ENCODE assay signal across 8 cellular contexts in genomic region chr6:37433657-37434271, GRCh38. TPM values are rescaled to one million over a fixed set of nuclear protein-coding genes. Genes with fewer than 3 reads are reported as not detected.
DNase-seq lines count a peak whose midpoint lies in the region; ATAC-seq and TF ChIP-seq lines count a peak whose summit lies in the region.

No MANE protein-coding gene starts in this region.

- H3K36me3 ChIP-seq in OCI-LY1 (ENCODE audit: insufficient read depth, low read length) (peaks cover 26% of the 10 kb centered on the region), hepatocyte (replicated peaks; ENCODE audit: insufficient read depth, low read depth) (no peaks in the 10 kb centered on the region), smooth muscle cell (ENCODE audit: low read depth) (no peaks in the 10 kb centered on the region)

- peak; percentile 40 for DNase-seq in NCI-H510A treated with DMSO at 0.1 percent for 48 hours (lab: John Stamatoyannopoulos, UW)
- no peak for DNase-seq in NCI-H510A (lab: John Stamatoyannopoulos, UW)
- peak; percentile 47 for DNase-seq in activated naive CD4-positive, alpha-beta T cell treated with anti-CD3 and anti-CD28 coated beads, Interleukin-2, amount 50 U/mL, for 16 hours
- peak; percentile 15 for DNase-seq in hepatocyte (ENCODE audit: low spot score)
- DNase-seq in smooth muscle cell (lab: John Stamatoyannopoulos, UW; ENCODE audit: unreplicated experiment), result no peak
- no peak for DNase-seq in NCI-H2081 (lab: John Stamatoyannopoulos, UW)

- no peaks in the 10 kb centered on the region for H3K9me3 ChIP-seq in OCI-LY1 (ENCODE audit: low read length)
- H3K9me3 ChIP-seq in hepatocyte (ENCODE audit: low read depth), result no peaks in the 10 kb centered on the region
- H3K9me3 ChIP-seq in smooth muscle cell (replicated peaks; ENCODE audit: low read depth), result no peaks in the 10 kb centered on the region

- H3K4me2 ChIP-seq in OCI-LY1 (ENCODE audit: low read length) (peak overlapping the region; percentile 76), hepatocyte (peak overlapping the region; percentile 94), smooth muscle cell (peak overlapping the region; percentile 95)

- H3K4me3 ChIP-seq in OCI-LY1 (ENCODE audit: low read depth, low read length, poor library complexity, severe bottlenecking) (peak overlapping the region; percentile 88), hepatocyte (peak overlapping the region; percentile 56), smooth muscle cell (peak overlapping the region; percentile 83)

- H3K4me1 ChIP-seq in OCI-LY1 (ENCODE audit: insufficient read depth, low read length, severe bottlenecking) (peaks cover 31% of the 10 kb centered on the region), hepatocyte (ENCODE audit: insufficient read depth) (peaks cover 6% of the 10 kb centered on the region), smooth muscle cell (ENCODE audit: low read depth) (no peaks in the 10 kb centered on the region)

- TF ChIP-seq CTCF in OCI-LY1 (IDR thresholded peaks at IDR 0.05; ENCODE audit: low read length) (no peak), hepatocyte (IDR thresholded peaks at IDR 0.05; ENCODE audit: poor library complexity) (no peak), smooth muscle cell (IDR thresholded peaks at IDR 0.05; ENCODE audit: borderline replicate concordance, insufficient read depth, poor library complexity, severe bottlenecking) (no peak)

- no peaks in the 10 kb centered on the region for H3K79me2 ChIP-seq in OCI-LY1 (ENCODE audit: insufficient read depth, low read length)
- peaks cover 27% of the 10 kb centered on the region for H3K79me2 ChIP-seq in hepatocyte
- peaks cover 15% of the 10 kb centered on the region for H3K79me2 ChIP-seq in smooth muscle cell (ENCODE audit: low read depth)

- H3K9ac ChIP-seq in OCI-LY1 (ENCODE audit: low read length), result peak overlapping the region; percentile 90
- peak overlapping the region; percentile 87 for H3K9ac ChIP-seq in smooth muscle cell (ENCODE audit: low read depth)

- no peak overlapping the region for H2AFZ ChIP-seq in OCI-LY1 (ENCODE audit: low read length)
- peak overlapping the region; percentile 64 for H2AFZ ChIP-seq in hepatocyte
- H2AFZ ChIP-seq in smooth muscle cell (ENCODE audit: low read depth), result peak overlapping the region; percentile 94

- peak; percentile 41 for ATAC-seq in HG02870 (IDR thresholded peaks at IDR 0.05; ENCODE audit: unreplicated experiment)

- H3K27me3 ChIP-seq in OCI-LY1 (ENCODE audit: insufficient read depth, low read length) (no peaks in the 10 kb centered on the region), hepatocyte (no peaks in the 10 kb centered on the region), smooth muscle cell (ENCODE audit: low read depth) (no peaks in the 10 kb centered on the region)

- H4K20me1 ChIP-seq in OCI-LY1 (ENCODE audit: insufficient read depth, low read length) (no peaks in the 10 kb centered on the region), hepatocyte (ENCODE audit: insufficient read depth, poor library complexity, severe bottlenecking) (no peaks in the 10 kb centered on the region), smooth muscle cell (ENCODE audit: low read depth) (no peaks in the 10 kb centered on the region)

- WGBS in hepatocyte (ENCODE audit: low lambda C conversion rate, missing lambda C conversion rate), result 11% methylated on average over 13 of the region's 13 CpGs
- WGBS in smooth muscle cell (ENCODE audit: low lambda C conversion rate), result 16% methylated on average over 13 of the region's 13 CpGs

- H3K27ac ChIP-seq in OCI-LY1 (ENCODE audit: low read depth, low read length, poor library complexity, severe bottlenecking) (peak overlapping the region; percentile 62), hepatocyte (peak overlapping the region; percentile 85), smooth muscle cell (ENCODE audit: low read depth) (peak overlapping the region; percentile 63)

- no peaks in the 10 kb centered on the region for H3F3A ChIP-seq in OCI-LY1 (ENCODE audit: insufficient read depth, low read length)
- no peaks in the 10 kb centered on the region for H3F3A ChIP-seq in smooth muscle cell (ENCODE audit: low read depth)

- no peaks in the 10 kb centered on the region for H3K9me2 ChIP-seq in OCI-LY1 (ENCODE audit: low read depth, low read length)
- no peaks in the 10 kb centered on the region for H3K9me2 ChIP-seq in hepatocyte (replicated peaks; ENCODE audit: insufficient read depth)

RNA-seq across cellular contexts. Expression of gene CMTR1, which starts 0.7 kb away (rescaled TPM):
- total RNA-seq in hepatocyte (22.6 and 34.4 TPM in 2 replicates), smooth muscle cell (20.0 and 21.1 TPM in 2 replicates)
- polyA plus RNA-seq in hepatocyte (22.5 and 22.6 TPM in 2 replicates), smooth muscle cell (16.2 and 19.3 TPM in 2 replicates)

Comparison
In these comparisons a context has a peak if more than half of its experiments do, and no peak if none do; other contexts are left out.
1. DNase-seq: peak in NCI-H510A treated with DMSO at 0.1 percent for 48 hours (single experiment), activated naive CD4-positive, alpha-beta T cell treated with anti-CD3 and anti-CD28 coated beads, Interleukin-2, amount 50 U/mL, for 16 hours (single experiment) and hepatocyte (single experiment); none in NCI-H510A (single experiment), smooth muscle cell (single experiment) and NCI-H2081 (0 of 2).
2. Peak in every context shown above with its lines, with median percentiles within 50 percentile points of each other: H3K27ac ChIP-seq, H3K4me2 ChIP-seq and H3K4me3 ChIP-seq.